In the genomic region with DNA sequence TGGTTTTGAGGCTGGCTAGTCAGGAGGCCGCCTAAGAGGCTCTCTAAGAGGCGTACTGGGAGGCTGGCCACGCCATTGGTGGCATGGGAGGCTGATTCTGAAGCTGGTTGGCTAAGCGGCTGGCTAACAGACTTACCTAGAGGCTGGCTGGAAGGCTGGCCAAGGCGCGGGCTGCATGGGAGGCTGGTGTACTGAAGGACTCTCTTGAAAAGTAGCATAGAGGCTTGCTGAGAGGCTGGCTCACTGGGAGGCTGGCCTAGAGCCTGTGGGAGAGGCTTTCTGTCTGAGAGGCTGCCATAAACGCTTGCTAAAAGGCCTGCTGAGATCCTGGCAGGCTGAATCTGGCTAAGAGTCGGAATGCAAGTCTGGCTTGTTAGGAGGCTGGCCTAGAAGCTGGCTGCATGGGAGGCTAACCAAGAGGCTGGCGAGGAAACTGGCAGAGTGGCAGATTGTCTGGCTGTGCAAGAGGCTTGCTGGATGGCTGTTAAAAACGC, we compare ENCODE assay signal across 1 cellular context.
TF ChIP-seq lines count a peak whose summit lies in the region.

No MANE protein-coding gene starts in this region.

TF ChIP-seq in GM23338, 12 proteins besides CTCF, POLR2A, EP300 and RAD21 (continued from another document):
- TF ChIP-seq, protein P1, sequence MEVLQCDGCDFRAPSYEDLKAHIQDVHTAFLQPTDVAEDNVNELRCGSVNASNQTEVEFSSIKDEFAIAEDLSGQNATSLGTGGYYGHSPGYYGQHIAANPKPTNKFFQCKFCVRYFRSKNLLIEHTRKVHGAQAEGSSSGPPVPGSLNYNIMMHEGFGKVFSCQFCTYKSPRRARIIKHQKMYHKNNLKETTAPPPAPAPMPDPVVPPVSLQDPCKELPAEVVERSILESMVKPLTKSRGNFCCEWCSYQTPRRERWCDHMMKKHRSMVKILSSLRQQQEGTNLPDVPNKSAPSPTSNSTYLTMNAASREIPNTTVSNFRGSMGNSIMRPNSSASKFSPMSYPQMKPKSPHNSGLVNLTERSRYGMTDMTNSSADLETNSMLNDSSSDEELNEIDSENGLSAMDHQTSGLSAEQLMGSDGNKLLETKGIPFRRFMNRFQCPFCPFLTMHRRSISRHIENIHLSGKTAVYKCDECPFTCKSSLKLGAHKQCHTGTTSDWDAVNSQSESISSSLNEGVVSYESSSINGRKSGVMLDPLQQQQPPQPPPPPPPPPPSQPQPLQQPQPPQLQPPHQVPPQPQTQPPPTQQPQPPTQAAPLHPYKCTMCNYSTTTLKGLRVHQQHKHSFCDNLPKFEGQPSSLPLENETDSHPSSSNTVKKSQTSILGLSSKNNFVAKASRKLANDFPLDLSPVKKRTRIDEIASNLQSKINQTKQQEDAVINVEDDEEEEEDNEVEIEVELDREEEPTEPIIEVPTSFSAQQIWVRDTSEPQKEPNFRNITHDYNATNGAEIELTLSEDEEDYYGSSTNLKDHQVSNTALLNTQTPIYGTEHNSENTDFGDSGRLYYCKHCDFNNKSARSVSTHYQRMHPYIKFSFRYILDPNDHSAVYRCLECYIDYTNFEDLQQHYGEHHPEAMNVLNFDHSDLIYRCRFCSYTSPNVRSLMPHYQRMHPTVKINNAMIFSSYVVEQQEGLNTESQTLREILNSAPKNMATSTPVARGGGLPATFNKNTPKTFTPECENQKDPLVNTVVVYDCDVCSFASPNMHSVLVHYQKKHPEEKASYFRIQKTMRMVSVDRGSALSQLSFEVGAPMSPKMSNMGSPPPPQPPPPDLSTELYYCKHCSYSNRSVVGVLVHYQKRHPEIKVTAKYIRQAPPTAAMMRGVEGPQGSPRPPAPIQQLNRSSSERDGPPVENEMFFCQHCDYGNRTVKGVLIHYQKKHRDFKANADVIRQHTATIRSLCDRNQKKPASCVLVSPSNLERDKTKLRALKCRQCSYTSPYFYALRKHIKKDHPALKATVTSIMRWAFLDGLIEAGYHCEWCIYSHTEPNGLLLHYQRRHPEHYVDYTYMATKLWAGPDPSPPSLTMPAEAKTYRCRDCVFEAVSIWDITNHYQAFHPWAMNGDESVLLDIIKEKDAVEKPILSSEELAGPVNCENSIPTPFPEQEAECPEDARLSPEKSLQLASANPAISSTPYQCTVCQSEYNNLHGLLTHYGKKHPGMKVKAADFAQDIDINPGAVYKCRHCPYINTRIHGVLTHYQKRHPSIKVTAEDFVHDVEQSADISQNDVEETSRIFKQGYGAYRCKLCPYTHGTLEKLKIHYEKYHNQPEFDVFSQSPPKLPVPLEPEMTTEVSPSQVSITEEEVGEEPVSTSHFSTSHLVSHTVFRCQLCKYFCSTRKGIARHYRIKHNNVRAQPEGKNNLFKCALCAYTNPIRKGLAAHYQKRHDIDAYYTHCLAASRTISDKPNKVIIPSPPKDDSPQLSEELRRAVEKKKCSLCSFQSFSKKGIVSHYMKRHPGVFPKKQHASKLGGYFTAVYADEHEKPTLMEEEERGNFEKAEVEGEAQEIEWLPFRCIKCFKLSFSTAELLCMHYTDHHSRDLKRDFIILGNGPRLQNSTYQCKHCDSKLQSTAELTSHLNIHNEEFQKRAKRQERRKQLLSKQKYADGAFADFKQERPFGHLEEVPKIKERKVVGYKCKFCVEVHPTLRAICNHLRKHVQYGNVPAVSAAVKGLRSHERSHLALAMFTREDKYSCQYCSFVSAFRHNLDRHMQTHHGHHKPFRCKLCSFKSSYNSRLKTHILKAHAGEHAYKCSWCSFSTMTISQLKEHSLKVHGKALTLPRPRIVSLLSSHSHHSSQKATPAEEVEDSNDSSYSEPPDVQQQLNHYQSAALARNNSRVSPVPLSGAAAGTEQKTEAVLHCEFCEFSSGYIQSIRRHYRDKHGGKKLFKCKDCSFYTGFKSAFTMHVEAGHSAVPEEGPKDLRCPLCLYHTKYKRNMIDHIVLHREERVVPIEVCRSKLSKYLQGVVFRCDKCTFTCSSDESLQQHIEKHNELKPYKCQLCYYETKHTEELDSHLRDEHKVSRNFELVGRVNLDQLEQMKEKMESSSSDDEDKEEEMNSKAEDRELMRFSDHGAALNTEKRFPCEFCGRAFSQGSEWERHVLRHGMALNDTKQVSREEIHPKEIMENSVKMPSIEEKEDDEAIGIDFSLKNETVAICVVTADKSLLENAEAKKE (CRISPR knock-in tag; IDR thresholded peaks at IDR 0.05) = no peak
- no peak for TF ChIP-seq REST (IDR thresholded peaks at IDR 0.05; ENCODE audit: unreplicated experiment)
- no peak for TF ChIP-seq STAT1 (IDR thresholded peaks at IDR 0.05; ENCODE audit: unreplicated experiment)
